2 cellular contexts compared by ENCODE assay signal in the genomic region with DNA sequence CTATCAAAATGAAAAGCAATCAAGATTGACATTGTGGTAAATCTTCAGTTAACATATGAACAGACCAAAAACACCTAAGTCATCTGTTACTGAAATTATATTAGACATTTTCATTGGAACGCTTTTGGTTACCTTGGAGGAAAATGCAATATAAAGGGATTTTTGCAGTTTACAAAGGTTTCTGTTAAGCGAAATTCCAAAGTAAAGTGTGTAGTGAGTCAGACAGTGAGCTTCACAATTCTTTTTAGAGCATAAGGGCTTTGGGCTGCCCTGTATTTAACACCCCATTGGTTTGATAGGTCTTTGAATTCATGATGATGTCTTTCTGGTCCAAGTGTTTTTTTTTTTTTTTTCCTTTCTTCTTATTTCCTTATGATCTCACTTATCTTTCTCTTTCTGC.
A peak's percentile ranks its signal among the peaks of the same experiment; 100 is the strongest.
TF ChIP-seq lines count a peak whose summit lies in the region.

No MANE protein-coding gene starts in this region.

TF ChIP-seq in GM12878, 131 proteins besides CTCF, POLR2A, EP300 and RAD21:
- TF ChIP-seq SP1 (IDR thresholded peaks at IDR 0.05; ENCODE audit: low read depth, low read length) (no peak), RCOR1 (conservative IDR thresholded peaks at IDR 0.05; ENCODE audit: low read depth, low read length) (no peak), SIN3A (IDR thresholded peaks at IDR 0.05; ENCODE audit: low read depth, low read length) (no peak), CBX5 (IDR thresholded peaks at IDR 0.05; ENCODE audit: low read depth) (no peak), RUNX3 (IDR thresholded peaks at IDR 0.05; ENCODE audit: low read length) (0 out of 2 replicates have a peak, but pooled peaks have one; percentile 31), MLLT1 (IDR thresholded peaks at IDR 0.05) (no peak), E2F4 (IDR thresholded peaks at IDR 0.05; ENCODE audit: low read depth, low read length) (no peak), RELB (IDR thresholded peaks at IDR 0.05; ENCODE audit: low read depth) (peak; percentile 61; the same call in 1 of the 2 replicates), CBX3 (IDR thresholded peaks at IDR 0.05; ENCODE audit: borderline replicate concordance, low read depth) (no peak), HDAC2 (IDR thresholded peaks at IDR 0.05) (no peak), REST (IDR thresholded peaks at IDR 0.05; ENCODE audit: low read depth, low read length) (no peak), BACH1 (IDR thresholded peaks at IDR 0.05; ENCODE audit: borderline replicate concordance) (no peak), NFIC (IDR thresholded peaks at IDR 0.05; ENCODE audit: low read depth, low read length) (peak; percentile 26; the same call in 1 of the 2 replicates), ZSCAN29 (IDR thresholded peaks at IDR 0.05) (no peak), IKZF2 (IDR thresholded peaks at IDR 0.05) (peak in 1 of 2 experiments; percentile 15; a peak in 1 of 4 replicates)

TF ChIP-seq in HepG2, 621 proteins besides CTCF, POLR2A, EP300 and RAD21:
- TF ChIP-seq KMT2A (CRISPR knock-in tag; IDR thresholded peaks at IDR 0.05) (no peak), NFATC3 (CRISPR knock-in tag; IDR thresholded peaks at IDR 0.05) (no peak), ZNF768 (CRISPR knock-in tag; IDR thresholded peaks at IDR 0.05) (no peak), BORCS8-MEF2B (CRISPR knock-in tag; IDR thresholded peaks at IDR 0.05) (no peak)
- TF ChIP-seq, protein P1, sequence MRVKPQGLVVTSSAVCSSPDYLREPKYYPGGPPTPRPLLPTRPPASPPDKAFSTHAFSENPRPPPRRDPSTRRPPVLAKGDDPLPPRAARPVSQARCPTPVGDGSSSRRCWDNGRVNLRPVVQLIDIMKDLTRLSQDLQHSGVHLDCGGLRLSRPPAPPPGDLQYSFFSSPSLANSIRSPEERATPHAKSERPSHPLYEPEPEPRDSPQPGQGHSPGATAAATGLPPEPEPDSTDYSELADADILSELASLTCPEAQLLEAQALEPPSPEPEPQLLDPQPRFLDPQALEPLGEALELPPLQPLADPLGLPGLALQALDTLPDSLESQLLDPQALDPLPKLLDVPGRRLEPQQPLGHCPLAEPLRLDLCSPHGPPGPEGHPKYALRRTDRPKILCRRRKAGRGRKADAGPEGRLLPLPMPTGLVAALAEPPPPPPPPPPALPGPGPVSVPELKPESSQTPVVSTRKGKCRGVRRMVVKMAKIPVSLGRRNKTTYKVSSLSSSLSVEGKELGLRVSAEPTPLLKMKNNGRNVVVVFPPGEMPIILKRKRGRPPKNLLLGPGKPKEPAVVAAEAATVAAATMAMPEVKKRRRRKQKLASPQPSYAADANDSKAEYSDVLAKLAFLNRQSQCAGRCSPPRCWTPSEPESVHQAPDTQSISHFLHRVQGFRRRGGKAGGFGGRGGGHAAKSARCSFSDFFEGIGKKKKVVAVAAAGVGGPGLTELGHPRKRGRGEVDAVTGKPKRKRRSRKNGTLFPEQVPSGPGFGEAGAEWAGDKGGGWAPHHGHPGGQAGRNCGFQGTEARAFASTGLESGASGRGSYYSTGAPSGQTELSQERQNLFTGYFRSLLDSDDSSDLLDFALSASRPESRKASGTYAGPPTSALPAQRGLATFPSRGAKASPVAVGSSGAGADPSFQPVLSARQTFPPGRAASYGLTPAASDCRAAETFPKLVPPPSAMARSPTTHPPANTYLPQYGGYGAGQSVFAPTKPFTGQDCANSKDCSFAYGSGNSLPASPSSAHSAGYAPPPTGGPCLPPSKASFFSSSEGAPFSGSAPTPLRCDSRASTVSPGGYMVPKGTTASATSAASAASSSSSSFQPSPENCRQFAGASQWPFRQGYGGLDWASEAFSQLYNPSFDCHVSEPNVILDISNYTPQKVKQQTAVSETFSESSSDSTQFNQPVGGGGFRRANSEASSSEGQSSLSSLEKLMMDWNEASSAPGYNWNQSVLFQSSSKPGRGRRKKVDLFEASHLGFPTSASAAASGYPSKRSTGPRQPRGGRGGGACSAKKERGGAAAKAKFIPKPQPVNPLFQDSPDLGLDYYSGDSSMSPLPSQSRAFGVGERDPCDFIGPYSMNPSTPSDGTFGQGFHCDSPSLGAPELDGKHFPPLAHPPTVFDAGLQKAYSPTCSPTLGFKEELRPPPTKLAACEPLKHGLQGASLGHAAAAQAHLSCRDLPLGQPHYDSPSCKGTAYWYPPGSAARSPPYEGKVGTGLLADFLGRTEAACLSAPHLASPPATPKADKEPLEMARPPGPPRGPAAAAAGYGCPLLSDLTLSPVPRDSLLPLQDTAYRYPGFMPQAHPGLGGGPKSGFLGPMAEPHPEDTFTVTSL (CRISPR knock-in tag; IDR thresholded peaks at IDR 0.05; ENCODE audit: borderline replicate concordance), result no peak
